Comparison of ENCODE assay signal across 1 cellular context in genomic region chr13:45447050-45447661, GRCh38.
A peak's percentile ranks its signal among the peaks of the same experiment; 100 is the strongest.
TF ChIP-seq lines count a peak whose summit lies in the region.

No MANE protein-coding gene starts in this region.

TF ChIP-seq in HepG2, 621 proteins besides CTCF, POLR2A, EP300 and RAD21 (continued from another document and continues in another):
- TF ChIP-seq ZNF609 (CRISPR knock-in tag; IDR thresholded peaks at IDR 0.05; ENCODE audit: borderline replicate concordance), result peak; percentile 90; the same call in 1 of the 2 replicates
- TF ChIP-seq, protein P1, sequence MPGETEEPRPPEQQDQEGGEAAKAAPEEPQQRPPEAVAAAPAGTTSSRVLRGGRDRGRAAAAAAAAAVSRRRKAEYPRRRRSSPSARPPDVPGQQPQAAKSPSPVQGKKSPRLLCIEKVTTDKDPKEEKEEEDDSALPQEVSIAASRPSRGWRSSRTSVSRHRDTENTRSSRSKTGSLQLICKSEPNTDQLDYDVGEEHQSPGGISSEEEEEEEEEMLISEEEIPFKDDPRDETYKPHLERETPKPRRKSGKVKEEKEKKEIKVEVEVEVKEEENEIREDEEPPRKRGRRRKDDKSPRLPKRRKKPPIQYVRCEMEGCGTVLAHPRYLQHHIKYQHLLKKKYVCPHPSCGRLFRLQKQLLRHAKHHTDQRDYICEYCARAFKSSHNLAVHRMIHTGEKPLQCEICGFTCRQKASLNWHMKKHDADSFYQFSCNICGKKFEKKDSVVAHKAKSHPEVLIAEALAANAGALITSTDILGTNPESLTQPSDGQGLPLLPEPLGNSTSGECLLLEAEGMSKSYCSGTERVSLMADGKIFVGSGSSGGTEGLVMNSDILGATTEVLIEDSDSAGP (CRISPR knock-in tag; IDR thresholded peaks at IDR 0.05; ENCODE audit: borderline replicate concordance), result peak; percentile 74
- peak; percentile 90 for TF ChIP-seq TBX2 (CRISPR knock-in tag; IDR thresholded peaks at IDR 0.05; ENCODE audit: borderline replicate concordance)
- TF ChIP-seq ZNF256 (CRISPR knock-in tag; conservative IDR thresholded peaks at IDR 0.05), result no peak
- TF ChIP-seq KMT2A (CRISPR knock-in tag; IDR thresholded peaks at IDR 0.05), result peak; percentile 63; the same call in 1 of the 2 replicates
- peak; percentile 63 for TF ChIP-seq THAP11 (CRISPR knock-in tag; IDR thresholded peaks at IDR 0.05)
- no peak for TF ChIP-seq ZNF260 (CRISPR knock-in tag; IDR thresholded peaks at IDR 0.05; ENCODE audit: borderline replicate concordance, low read depth)
- TF ChIP-seq ZNF275 (CRISPR knock-in tag; IDR thresholded peaks at IDR 0.05; ENCODE audit: borderline replicate concordance), result no peak
- TF ChIP-seq, protein P2, sequence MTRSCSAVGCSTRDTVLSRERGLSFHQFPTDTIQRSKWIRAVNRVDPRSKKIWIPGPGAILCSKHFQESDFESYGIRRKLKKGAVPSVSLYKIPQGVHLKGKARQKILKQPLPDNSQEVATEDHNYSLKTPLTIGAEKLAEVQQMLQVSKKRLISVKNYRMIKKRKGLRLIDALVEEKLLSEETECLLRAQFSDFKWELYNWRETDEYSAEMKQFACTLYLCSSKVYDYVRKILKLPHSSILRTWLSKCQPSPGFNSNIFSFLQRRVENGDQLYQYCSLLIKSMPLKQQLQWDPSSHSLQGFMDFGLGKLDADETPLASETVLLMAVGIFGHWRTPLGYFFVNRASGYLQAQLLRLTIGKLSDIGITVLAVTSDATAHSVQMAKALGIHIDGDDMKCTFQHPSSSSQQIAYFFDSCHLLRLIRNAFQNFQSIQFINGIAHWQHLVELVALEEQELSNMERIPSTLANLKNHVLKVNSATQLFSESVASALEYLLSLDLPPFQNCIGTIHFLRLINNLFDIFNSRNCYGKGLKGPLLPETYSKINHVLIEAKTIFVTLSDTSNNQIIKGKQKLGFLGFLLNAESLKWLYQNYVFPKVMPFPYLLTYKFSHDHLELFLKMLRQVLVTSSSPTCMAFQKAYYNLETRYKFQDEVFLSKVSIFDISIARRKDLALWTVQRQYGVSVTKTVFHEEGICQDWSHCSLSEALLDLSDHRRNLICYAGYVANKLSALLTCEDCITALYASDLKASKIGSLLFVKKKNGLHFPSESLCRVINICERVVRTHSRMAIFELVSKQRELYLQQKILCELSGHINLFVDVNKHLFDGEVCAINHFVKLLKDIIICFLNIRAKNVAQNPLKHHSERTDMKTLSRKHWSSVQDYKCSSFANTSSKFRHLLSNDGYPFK (CRISPR knock-in tag; IDR thresholded peaks at IDR 0.05; ENCODE audit: borderline replicate concordance), result no peak
- TF ChIP-seq ZBTB1 (CRISPR knock-in tag; IDR thresholded peaks at IDR 0.05; ENCODE audit: borderline replicate concordance), result no peak
- no peak for TF ChIP-seq FOXO4 (CRISPR knock-in tag; conservative IDR thresholded peaks at IDR 0.05)
- no peak for TF ChIP-seq HIVEP1 (CRISPR knock-in tag; IDR thresholded peaks at IDR 0.05)
- no peak for TF ChIP-seq ZKSCAN1 (IDR thresholded peaks at IDR 0.05; ENCODE audit: low read length)
- TF ChIP-seq NCOR1 (IDR thresholded peaks at IDR 0.05; ENCODE audit: borderline replicate concordance, low read length), result peak; percentile 75; the same call in 1 of the 2 replicates
- no peak for TF ChIP-seq ZNF318 (CRISPR knock-in tag; IDR thresholded peaks at IDR 0.05)
- TF ChIP-seq RXRA (CRISPR knock-in tag; IDR thresholded peaks at IDR 0.05), result peak; percentile 92
- peak in 1 of 2 experiments; percentile 69; a peak in 1 of 4 replicates for TF ChIP-seq KLF16 (CRISPR knock-in tag; IDR thresholded peaks at IDR 0.05)
- 0 out of 2 replicates have a peak, but pooled peaks have one; percentile 73 for TF ChIP-seq TSC22D2 (CRISPR knock-in tag; IDR thresholded peaks at IDR 0.05; ENCODE audit: borderline replicate concordance)
- TF ChIP-seq ZNF207 (IDR thresholded peaks at IDR 0.05; ENCODE audit: borderline replicate concordance), result no peak
- no peak for TF ChIP-seq ZNF143 (CRISPR knock-in tag; IDR thresholded peaks at IDR 0.05)
- peak; percentile 66; the same call in 1 of the 2 replicates for TF ChIP-seq SPEN (CRISPR knock-in tag; IDR thresholded peaks at IDR 0.05; ENCODE audit: low read depth)
- TF ChIP-seq, protein P3, sequence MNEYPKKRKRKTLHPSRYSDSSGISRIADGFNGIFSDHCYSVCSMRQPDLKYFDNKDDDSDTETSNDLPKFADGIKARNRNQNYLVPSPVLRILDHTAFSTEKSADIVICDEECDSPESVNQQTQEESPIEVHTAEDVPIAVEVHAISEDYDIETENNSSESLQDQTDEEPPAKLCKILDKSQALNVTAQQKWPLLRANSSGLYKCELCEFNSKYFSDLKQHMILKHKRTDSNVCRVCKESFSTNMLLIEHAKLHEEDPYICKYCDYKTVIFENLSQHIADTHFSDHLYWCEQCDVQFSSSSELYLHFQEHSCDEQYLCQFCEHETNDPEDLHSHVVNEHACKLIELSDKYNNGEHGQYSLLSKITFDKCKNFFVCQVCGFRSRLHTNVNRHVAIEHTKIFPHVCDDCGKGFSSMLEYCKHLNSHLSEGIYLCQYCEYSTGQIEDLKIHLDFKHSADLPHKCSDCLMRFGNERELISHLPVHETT (CRISPR knock-in tag; conservative IDR thresholded peaks at IDR 0.05), result 0 out of 2 replicates have a peak, but pooled peaks have one; percentile 51
- TF ChIP-seq RARA (CRISPR knock-in tag; IDR thresholded peaks at IDR 0.05), result peak; percentile 92
- no peak for TF ChIP-seq PRMT3 (CRISPR knock-in tag; IDR thresholded peaks at IDR 0.05; ENCODE audit: borderline replicate concordance, low read depth)
- no peak for TF ChIP-seq SMAD9 (CRISPR knock-in tag; IDR thresholded peaks at IDR 0.05)
- TF ChIP-seq, protein P4, sequence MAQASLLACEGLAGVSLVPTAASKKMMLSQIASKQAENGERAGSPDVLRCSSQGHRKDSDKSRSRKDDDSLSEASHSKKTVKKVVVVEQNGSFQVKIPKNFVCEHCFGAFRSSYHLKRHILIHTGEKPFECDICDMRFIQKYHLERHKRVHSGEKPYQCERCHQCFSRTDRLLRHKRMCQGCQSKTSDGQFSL (CRISPR knock-in tag; IDR thresholded peaks at IDR 0.05), result no peak
- no peak for TF ChIP-seq NFATC3 (CRISPR knock-in tag; IDR thresholded peaks at IDR 0.05)
- TF ChIP-seq BORCS8-MEF2B (CRISPR knock-in tag; IDR thresholded peaks at IDR 0.05), result no peak
- TF ChIP-seq ZBTB37 (CRISPR knock-in tag; IDR thresholded peaks at IDR 0.05), result no peak
- no peak for TF ChIP-seq ZNF777 (CRISPR knock-in tag; IDR thresholded peaks at IDR 0.05)
- no peak for TF ChIP-seq SNAI1 (CRISPR knock-in tag; IDR thresholded peaks at IDR 0.05; ENCODE audit: borderline replicate concordance)
- peak; percentile 79 for TF ChIP-seq POGZ (CRISPR knock-in tag; IDR thresholded peaks at IDR 0.05)
